In genomic region chr15:77807115-77807514, GRCh38 we compare ENCODE assay signal across 26 cellular contexts.
"Had no signal": no experiment of that assay in that cellular context is flagged by ENCODE, and none has a peak within 500 bp of the region (broad histone marks: within the 10 kb centered on the region; RNA-seq: fewer than 3 reads in every experiment).

No MANE protein-coding gene starts in this region.

- H3K27ac Mint-ChIP-seq: activated naive CD8-positive, alpha-beta T cell; nephron; stimulated activated naive CD8-positive, alpha-beta T cell treated with anti-CD3 and anti-CD28 coated beads, Interleukin-15, Interleukin-2, amounts not matched to agents 100 ng/mL and 50 ng/mL, for 24 hours had no signal

- H3K27ac ChIP-seq: body of pancreas, hepatocyte, left ventricle myocardium inferior, ovary, prostate gland, skin epidermis, thoracic aorta, WERI-Rb-1 had no signal

- H3K27me3 ChIP-seq: body of pancreas, hepatocyte, ovary had no signal

- H3K36me3 Mint-ChIP-seq: activated naive CD8-positive, alpha-beta T cell had no signal

- H3K4me1 ChIP-seq: body of pancreas, left ventricle myocardium inferior, prostate gland had no signal

- H3K4me3 Mint-ChIP-seq: activated naive CD8-positive, alpha-beta T cell; nephron; stimulated activated naive CD8-positive, alpha-beta T cell treated with anti-CD3 and anti-CD28 coated beads, Interleukin-15, Interleukin-2, amounts not matched to agents 100 ng/mL and 50 ng/mL, for 24 hours had no signal

- DNase-seq: activated CD4-positive, alpha-beta T cell treated with anti-CD3 and anti-CD28 coated beads for 48 hours; activated CD4-positive, alpha-beta T cell treated with anti-CD3 and anti-CD28 coated beads, Interleukin-2, amount 50 U/mL, for 48 hours; activated CD8-positive, alpha-beta memory T cell treated with anti-CD3 and anti-CD28 coated beads for 24 hours; activated effector memory CD4-positive, alpha-beta T cell treated with Interleukin-2 at 50 U/mL for 16 hours; activated naive CD4-positive, alpha-beta T cell treated with Interleukin-2 at 50 U/mL for 16 hours; body of pancreas; effector memory CD4-positive, alpha-beta T cell; islet precursor cell; left ventricle myocardium inferior; mucosa of descending colon; retina; stimulated activated CD4-positive, alpha-beta T cell treated with anti-CD3 and anti-CD28 coated beads, Interleukin-12 subunit alpha, Interleukin-12 subunit beta, amount 100 ng/mL, for 4 hours; stimulated activated CD4-positive, alpha-beta T cell treated with anti-CD3 and anti-CD28 coated beads, Interleukin-4, amount 100 ng/mL, for 1 hour; trophoblast cell; WERI-Rb-1 had no signal

- H3K36me3 ChIP-seq: left ventricle myocardium inferior, ovary, prostate gland, thoracic aorta, WERI-Rb-1 had no signal

- ATAC-seq: activated CD4-positive, CD25-positive, alpha-beta regulatory T cell treated with anti-CD3 and anti-CD28 coated beads, Interleukin-2, amount 50 U/mL, for 24 hours; body of pancreas; mucosa of descending colon; sciatic nerve had no signal

- H3K9me3 Mint-ChIP-seq: nephron; stimulated activated naive CD8-positive, alpha-beta T cell treated with anti-CD3 and anti-CD28 coated beads, Interleukin-15, Interleukin-2, amounts not matched to agents 100 ng/mL and 50 ng/mL, for 24 hours had no signal

- H3K9me3 ChIP-seq: body of pancreas, left ventricle myocardium inferior, mucosa of descending colon, ovary, prostate gland, thoracic aorta had no signal

- H3K4me3 ChIP-seq: body of pancreas, hepatocyte, left ventricle myocardium inferior, lung, mucosa of descending colon, ovary, prostate gland, skin epidermis, thoracic aorta had no signal
